1 cellular context compared by ENCODE assay signal in genomic region chr3:197749601-197750395, GRCh38.
TF ChIP-seq lines count a peak whose summit lies in the region.

A gene with protein sequence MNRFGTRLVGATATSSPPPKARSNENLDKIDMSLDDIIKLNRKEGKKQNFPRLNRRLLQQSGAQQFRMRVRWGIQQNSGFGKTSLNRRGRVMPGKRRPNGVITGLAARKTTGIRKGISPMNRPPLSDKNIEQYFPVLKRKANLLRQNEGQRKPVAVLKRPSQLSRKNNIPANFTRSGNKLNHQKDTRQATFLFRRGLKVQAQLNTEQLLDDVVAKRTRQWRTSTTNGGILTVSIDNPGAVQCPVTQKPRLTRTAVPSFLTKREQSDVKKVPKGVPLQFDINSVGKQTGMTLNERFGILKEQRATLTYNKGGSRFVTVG (plus strand): TSS chr3:197749883. CDS start chr3:197749972, 89 bp downstream.

TF ChIP-seq in HEK293, 187 proteins besides CTCF, POLR2A, EP300 and RAD21 (continued from another document):
- TF ChIP-seq ZNF777 (tag by site-specific recombination; IDR thresholded peaks at IDR 0.05; ENCODE audit: borderline replicate concordance) (no peak), ZBTB7A (tag by site-specific recombination; IDR thresholded peaks at IDR 0.05; ENCODE audit: low read depth) (no peak), ZNF785 (tag by site-specific recombination; IDR thresholded peaks at IDR 0.05) (no peak), ZBTB26 (tag by site-specific recombination; optimal IDR thresholded peaks at IDR 0.05) (peak; percentile 95), RBAK (tag by site-specific recombination; IDR thresholded peaks at IDR 0.05) (no peak), GLI2 (tag by site-specific recombination; IDR thresholded peaks at IDR 0.05; ENCODE audit: borderline replicate concordance, low read depth) (no peak), ZNF830 (tag by site-specific recombination; IDR thresholded peaks at IDR 0.05; ENCODE audit: low read depth) (no peak), ZNF391 (tag by site-specific recombination; IDR thresholded peaks at IDR 0.05; ENCODE audit: borderline replicate concordance, low read depth) (no peak), ZNF792 (tag by site-specific recombination; IDR thresholded peaks at IDR 0.05) (no peak), ZNF654 (tag by site-specific recombination; IDR thresholded peaks at IDR 0.05; ENCODE audit: low read depth) (no peak), ZNF658 (tag by site-specific recombination; IDR thresholded peaks at IDR 0.05) (no peak), ZSCAN23 (tag by site-specific recombination; IDR thresholded peaks at IDR 0.05) (no peak), ZNF423 (tag by site-specific recombination; IDR thresholded peaks at IDR 0.05) (no peak), ZNF544 (tag by site-specific recombination; IDR thresholded peaks at IDR 0.05) (no peak), BCL11A (tag by site-specific recombination; IDR thresholded peaks at IDR 0.05; ENCODE audit: low read depth) (no peak), ZNF174 (tag by site-specific recombination; IDR thresholded peaks at IDR 0.05) (no peak), ZNF558 (tag by site-specific recombination; IDR thresholded peaks at IDR 0.05) (no peak), ZNF362 (tag by site-specific recombination; IDR thresholded peaks at IDR 0.05) (no peak), KLF7 (tag by site-specific recombination; IDR thresholded peaks at IDR 0.05; ENCODE audit: borderline replicate concordance) (no peak)
- TF ChIP-seq, protein P1, sequence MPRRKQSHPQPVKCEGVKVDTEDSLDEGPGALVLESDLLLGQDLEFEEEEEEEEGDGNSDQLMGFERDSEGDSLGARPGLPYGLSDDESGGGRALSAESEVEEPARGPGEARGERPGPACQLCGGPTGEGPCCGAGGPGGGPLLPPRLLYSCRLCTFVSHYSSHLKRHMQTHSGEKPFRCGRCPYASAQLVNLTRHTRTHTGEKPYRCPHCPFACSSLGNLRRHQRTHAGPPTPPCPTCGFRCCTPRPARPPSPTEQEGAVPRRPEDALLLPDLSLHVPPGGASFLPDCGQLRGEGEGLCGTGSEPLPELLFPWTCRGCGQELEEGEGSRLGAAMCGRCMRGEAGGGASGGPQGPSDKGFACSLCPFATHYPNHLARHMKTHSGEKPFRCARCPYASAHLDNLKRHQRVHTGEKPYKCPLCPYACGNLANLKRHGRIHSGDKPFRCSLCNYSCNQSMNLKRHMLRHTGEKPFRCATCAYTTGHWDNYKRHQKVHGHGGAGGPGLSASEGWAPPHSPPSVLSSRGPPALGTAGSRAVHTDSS (tag by site-specific recombination; IDR thresholded peaks at IDR 0.05) = no peak
- TF ChIP-seq, protein P2, sequence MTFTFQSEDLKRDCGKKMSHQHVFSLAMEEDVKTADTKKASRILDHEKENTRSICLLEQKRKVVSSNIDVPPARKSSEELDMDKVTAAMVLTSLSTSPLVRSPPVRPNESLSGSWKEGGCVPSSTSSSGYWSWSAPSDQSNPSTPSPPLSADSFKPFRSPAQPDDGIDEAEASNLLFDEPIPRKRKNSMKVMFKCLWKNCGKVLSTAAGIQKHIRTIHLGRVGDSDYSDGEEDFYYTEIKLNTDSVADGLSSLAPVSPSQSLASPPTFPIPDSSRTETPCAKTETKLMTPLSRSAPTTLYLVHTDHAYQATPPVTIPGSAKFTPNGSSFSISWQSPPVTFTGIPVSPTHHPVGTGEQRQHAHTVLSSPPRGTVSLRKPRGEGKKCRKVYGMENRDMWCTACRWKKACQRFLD (tag by site-specific recombination; IDR thresholded peaks at IDR 0.05) = no peak
